ENCODE assay signal across 8 cellular contexts in the genomic region with DNA sequence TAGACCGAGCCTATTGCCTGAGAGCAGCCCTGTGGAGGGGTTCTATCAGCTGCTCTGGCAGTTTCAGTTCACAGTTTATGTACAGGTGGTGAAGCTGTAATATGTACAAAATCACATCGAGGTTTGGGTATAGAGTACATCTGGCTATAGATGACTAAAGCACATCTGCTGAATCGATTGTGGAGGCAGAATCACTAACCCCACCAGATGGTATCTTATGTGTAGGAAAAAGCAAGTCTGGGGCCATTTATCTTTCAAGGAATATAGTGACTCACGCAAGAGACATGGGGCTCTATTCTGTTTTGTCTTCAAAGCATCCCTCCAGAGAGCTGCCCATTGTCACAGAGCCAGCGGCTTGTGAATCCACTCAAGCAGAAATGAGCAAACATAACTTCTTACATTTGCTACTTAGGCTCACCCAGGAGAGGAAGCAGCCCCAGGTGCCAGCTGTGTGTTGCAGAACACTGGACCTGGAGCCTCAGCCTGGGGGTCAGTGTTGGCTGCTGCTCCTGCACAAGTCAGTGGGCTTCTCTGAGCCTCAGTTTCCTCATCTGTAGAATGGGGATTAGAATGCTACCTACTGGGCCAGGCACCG. TPM values are rescaled to one million over a fixed set of nuclear protein-coding genes. Genes with fewer than 3 reads are reported as not detected.
DNase-seq lines count a peak whose midpoint lies in the region; ATAC-seq and TF ChIP-seq lines count a peak whose summit lies in the region.

No MANE protein-coding gene starts in this region.

- peaks cover 43% of the 10 kb centered on the region for H3K4me1 Mint-ChIP-seq in activated CD4-positive, alpha-beta memory T cell treated with anti-CD3 and anti-CD28 coated beads for 36 hours (ENCODE audit: low read depth)

- DNase-seq in GM10266 (ENCODE audit: extremely low spot score) = peak; percentile 65
- DNase-seq in activated CD4-positive, alpha-beta memory T cell treated with anti-CD3 and anti-CD28 coated beads for 36 hours = peak; percentile 66
- DNase-seq in stimulated activated CD8-positive, alpha-beta memory T cell treated with anti-CD3 and anti-CD28 coated beads, Interleukin-4, amount 100 ng/mL, for 48 hours = peak; percentile 61
- no peak for DNase-seq in inferior parietal cortex (ENCODE audit: extremely low spot score)
- no peak for DNase-seq in NCI-H526 treated with DMSO at 0.1 percent for 48 hours (lab: John Stamatoyannopoulos, UW)
- DNase-seq in posterior cingulate gyrus = no peak

- peak overlapping the region; percentile 46 for H3K27ac Mint-ChIP-seq in activated CD4-positive, alpha-beta memory T cell treated with anti-CD3 and anti-CD28 coated beads for 36 hours

- peaks cover 3% of the 10 kb centered on the region for H3K27me3 Mint-ChIP-seq in activated CD4-positive, alpha-beta memory T cell treated with anti-CD3 and anti-CD28 coated beads for 36 hours

- ATAC-seq in GM19468 (IDR thresholded peaks at IDR 0.05; ENCODE audit: extremely low read depth, unreplicated experiment) (peak; percentile 79), HG03457 (IDR thresholded peaks at IDR 0.05; ENCODE audit: unreplicated experiment) (peak; percentile 56)

- TF ChIP-seq CTCF in GM10266 (IDR thresholded peaks at IDR 0.05; ENCODE audit: control insufficient read depth, insufficient read depth, low read depth, missing control alignments) = no peak

- no peaks in the 10 kb centered on the region for H3K36me3 Mint-ChIP-seq in activated CD4-positive, alpha-beta memory T cell treated with anti-CD3 and anti-CD28 coated beads for 36 hours

- H3K9me3 Mint-ChIP-seq in activated CD4-positive, alpha-beta memory T cell treated with anti-CD3 and anti-CD28 coated beads for 36 hours = no peaks in the 10 kb centered on the region

- POLR2A ChIA-PET in activated CD4-positive, alpha-beta memory T cell treated with anti-CD3 and anti-CD28 coated beads for 36 hours (lab: Charles Lee) = interaction anchor here (0.6 to 3.7 kb wide), 9 partner anchors 14 to 132 kb away, joined by 3 to 25 read pairs (median 4); partner anchors contain the start of genes MIIP and TNFRSF8

- H3K4me3 Mint-ChIP-seq in activated CD4-positive, alpha-beta memory T cell treated with anti-CD3 and anti-CD28 coated beads for 36 hours = no peak overlapping the region

- intact Hi-C loops in activated CD4-positive, alpha-beta memory T cell treated with anti-CD3 and anti-CD28 coated beads for 36 hours (cut with micrococcal nuclease) = loop anchor here (1.0 to 10.0 kb wide), 2 partner anchors 28 to 136 kb away; no protein-coding TSS in a partner anchor
- intact Hi-C loops in posterior cingulate gyrus (cut with DNase I) = no loop called here

- CTCF ChIA-PET in activated CD4-positive, alpha-beta memory T cell treated with anti-CD3 and anti-CD28 coated beads for 36 hours (lab: Charles Lee) = interaction anchor here (1.0 to 4.7 kb wide), 5 partner anchors 10 to 39 kb away, joined by 3 to 25 read pairs (median 4); partner anchors contain the start of gene TNFRSF8

RNA-seq across cellular contexts. Expression of gene MIIP, which starts 21.3 kb away (rescaled TPM):
- total RNA-seq in activated CD4-positive, alpha-beta memory T cell treated with anti-CD3 and anti-CD28 coated beads for 36 hours = 10 to 100 TPM; 46.1 to 47.9 TPM

RNA-seq across cellular contexts. Expression of gene TNFRSF8, which starts 22.5 kb away (rescaled TPM):
- total RNA-seq in activated CD4-positive, alpha-beta memory T cell treated with anti-CD3 and anti-CD28 coated beads for 36 hours = 10 to 100 TPM; 31.1 to 33.2 TPM

Comparison
In these comparisons a context has a peak if more than half of its experiments do, and no peak if none do; other contexts are left out.
1. DNase-seq: peak in GM10266 (single experiment), activated CD4-positive, alpha-beta memory T cell treated with anti-CD3 and anti-CD28 coated beads for 36 hours (single experiment) and stimulated activated CD8-positive, alpha-beta memory T cell treated with anti-CD3 and anti-CD28 coated beads, Interleukin-4, amount 100 ng/mL, for 48 hours (single experiment); none in inferior parietal cortex (single experiment), NCI-H526 treated with DMSO at 0.1 percent for 48 hours (single experiment) and posterior cingulate gyrus (0 of 10).